Comparison of ENCODE assay signal across 19 cellular contexts in genomic region chr13:87975035-87975434, GRCh38.
"Had no signal": no experiment of that assay in that cellular context is flagged by ENCODE, and none has a peak within 500 bp of the region (broad histone marks: within the 10 kb centered on the region; RNA-seq: fewer than 3 reads in every experiment).

No MANE protein-coding gene starts in this region.

- H3K27me3 ChIP-seq: sigmoid colon, upper lobe of right lung had no signal

- H3K36me3 ChIP-seq: sigmoid colon, upper lobe of right lung had no signal

- H3K27ac ChIP-seq: coronary artery, sigmoid colon, upper lobe of right lung had no signal

- H3K9me3 Mint-ChIP-seq: activated naive CD8-positive, alpha-beta T cell treated with anti-CD3 and anti-CD28 coated beads for 36 hours; activated T-cell treated with anti-CD3 and anti-CD28 coated beads, Interleukin-2, amount 50 U/mL, for 24 hours; natural killer cell treated with Interleukin-12 subunit alpha and Interleukin-12 subunit beta and Interleukin-15 and Interleukin-18, amount 100 ng/mL, for 72 hours had no signal

- H3K27ac Mint-ChIP-seq: activated CD8-positive, alpha-beta memory T cell treated with anti-CD3 and anti-CD28 coated beads, Interleukin-2, amount 10 ng/mL, durations not matched to agents 7 days and 5 days; activated naive CD8-positive, alpha-beta T cell treated with anti-CD3 and anti-CD28 coated beads for 36 hours; activated T-cell treated with anti-CD3 and anti-CD28 coated beads, Interleukin-2, amount 50 U/mL, for 24 hours; natural killer cell treated with Interleukin-12 subunit alpha and Interleukin-12 subunit beta and Interleukin-15 and Interleukin-18, amount 100 ng/mL, for 72 hours had no signal

- H3K36me3 Mint-ChIP-seq: activated CD8-positive, alpha-beta memory T cell treated with anti-CD3 and anti-CD28 coated beads, Interleukin-2, amount 10 ng/mL, durations not matched to agents 7 days and 5 days; activated naive CD8-positive, alpha-beta T cell treated with anti-CD3 and anti-CD28 coated beads for 36 hours; natural killer cell treated with Interleukin-12 subunit alpha and Interleukin-12 subunit beta and Interleukin-15 and Interleukin-18, amount 100 ng/mL, for 72 hours had no signal

- H3K4me3 ChIP-seq: coronary artery, sigmoid colon, upper lobe of right lung had no signal

- ATAC-seq: activated CD8-positive, alpha-beta memory T cell treated with anti-CD3 and anti-CD28 coated beads, Interleukin-2, amount 10 ng/mL, durations not matched to agents 7 days and 5 days; left lobe of liver; natural killer cell treated with Interleukin-12 subunit alpha and Interleukin-12 subunit beta and Interleukin-15 and Interleukin-18, amount 100 ng/mL, for 72 hours; stimulated activated naive CD8-positive, alpha-beta T cell treated with anti-CD3 and anti-CD28 coated beads, Interleukin-15, Interleukin-2, amounts not matched to agents 100 U/mL and 50 U/mL, for 24 hours; upper lobe of right lung had no signal

- H3K4me1 ChIP-seq: sigmoid colon, upper lobe of right lung had no signal

- H3K9me3 ChIP-seq: sigmoid colon, upper lobe of right lung had no signal

- H3K4me1 Mint-ChIP-seq: activated CD8-positive, alpha-beta memory T cell treated with anti-CD3 and anti-CD28 coated beads, Interleukin-2, amount 10 ng/mL, durations not matched to agents 7 days and 5 days; activated naive CD8-positive, alpha-beta T cell treated with anti-CD3 and anti-CD28 coated beads for 36 hours had no signal

- DNase-seq: activated CD4-positive, alpha-beta T cell treated with anti-CD3 and anti-CD28 coated beads, Interleukin-2, amount 50 U/mL, for 48 hours; activated CD4-positive, CD25-positive, alpha-beta regulatory T cell treated with anti-CD3 and anti-CD28 coated beads, Interleukin-2, amount 50 U/mL, for 72 hours; activated CD8-positive, alpha-beta memory T cell treated with anti-CD3 and anti-CD28 coated beads, Interleukin-2, amount 10 ng/mL, durations not matched to agents 7 days and 5 days; activated effector memory CD4-positive, alpha-beta T cell treated with anti-CD3 and anti-CD28 coated beads, Interleukin-2, amount 50 U/mL, for 16 hours; activated naive CD8-positive, alpha-beta T cell treated with anti-CD3 and anti-CD28 coated beads for 36 hours; activated T-cell treated with anti-CD3 and anti-CD28 coated beads, Interleukin-2, amount 50 U/mL, for 24 hours; aorta; effector CD4-positive, alpha-beta T cell; glutamatergic neuron; mammary epithelial cell; occipital lobe; sigmoid colon; stimulated activated CD4-positive, alpha-beta T cell treated with anti-CD3 and anti-CD28 coated beads, Interleukin-4, amount 100 ng/mL, for 1 hour; stimulated activated CD8-positive, alpha-beta memory T cell treated with anti-CD3 and anti-CD28 coated beads, Interleukin-4, amount 100 ng/mL, for 48 hours; stimulated activated naive CD8-positive, alpha-beta T cell treated with anti-CD3 and anti-CD28 coated beads, Interleukin-15, Interleukin-2, amounts not matched to agents 100 U/mL and 50 U/mL, for 24 hours; upper lobe of right lung had no signal

- H3K4me3 Mint-ChIP-seq: activated CD8-positive, alpha-beta memory T cell treated with anti-CD3 and anti-CD28 coated beads, Interleukin-2, amount 10 ng/mL, durations not matched to agents 7 days and 5 days; activated naive CD8-positive, alpha-beta T cell treated with anti-CD3 and anti-CD28 coated beads for 36 hours; activated T-cell treated with anti-CD3 and anti-CD28 coated beads, Interleukin-2, amount 50 U/mL, for 24 hours; natural killer cell treated with Interleukin-12 subunit alpha and Interleukin-12 subunit beta and Interleukin-15 and Interleukin-18, amount 100 ng/mL, for 72 hours had no signal

- H3K27me3 Mint-ChIP-seq: activated CD8-positive, alpha-beta memory T cell treated with anti-CD3 and anti-CD28 coated beads, Interleukin-2, amount 10 ng/mL, durations not matched to agents 7 days and 5 days; activated naive CD8-positive, alpha-beta T cell treated with anti-CD3 and anti-CD28 coated beads for 36 hours; activated T-cell treated with anti-CD3 and anti-CD28 coated beads, Interleukin-2, amount 50 U/mL, for 24 hours; natural killer cell treated with Interleukin-12 subunit alpha and Interleukin-12 subunit beta and Interleukin-15 and Interleukin-18, amount 100 ng/mL, for 72 hours had no signal
